ENCODE assay signal across 11 cellular contexts in the genomic region with DNA sequence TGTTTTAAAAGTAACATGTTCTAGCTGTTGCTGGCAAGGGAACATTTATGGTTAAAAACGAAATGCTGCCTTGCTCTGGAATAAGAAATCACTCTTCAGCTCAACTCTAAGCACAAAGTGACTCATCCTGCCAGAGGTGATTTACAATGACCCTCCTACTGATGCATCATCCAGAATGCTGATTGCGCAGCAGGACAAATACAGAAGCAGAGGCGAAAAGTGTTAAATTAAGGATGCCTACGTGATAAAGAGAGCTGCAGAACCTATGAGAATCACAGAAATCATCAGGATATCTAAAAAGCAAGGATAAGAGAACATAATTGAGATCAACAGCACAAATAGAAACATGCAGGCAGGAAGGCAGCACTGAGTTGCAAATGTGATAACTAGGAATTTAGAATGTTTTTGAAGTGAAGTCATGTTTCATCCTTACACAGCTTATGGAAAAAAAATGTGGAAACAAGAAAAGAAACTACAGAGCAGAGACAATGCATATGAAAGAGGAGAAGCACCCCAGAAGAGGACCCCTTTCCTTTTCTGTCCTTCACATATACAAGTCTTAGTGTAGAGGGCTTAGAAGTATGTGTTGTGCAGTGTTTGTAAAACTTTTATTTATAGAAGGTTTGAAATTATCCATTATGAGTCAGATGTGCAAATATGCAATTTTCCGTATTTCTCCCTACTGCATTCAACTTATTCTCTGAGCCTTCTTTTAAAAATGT.
DNase-seq lines count a peak whose midpoint lies in the region; ATAC-seq and TF ChIP-seq lines count a peak whose summit lies in the region.
"Had no signal": no experiment of that assay in that cellular context is flagged by ENCODE, and none has a peak within 500 bp of the region (broad histone marks: within the 10 kb centered on the region; RNA-seq: fewer than 3 reads in every experiment).

No MANE protein-coding gene starts in this region.

- H3K27ac Mint-ChIP-seq in brain (peak overlapping the region in 3 of 5 experiments; percentile 19 to 72 (median 37)), natural killer cell (no peak overlapping the region)
- H3K27ac Mint-ChIP-seq: activated CD4-positive, alpha-beta memory T cell treated with anti-CD3 and anti-CD28 coated beads, Interleukin-2, amount 10 ng/mL, durations not matched to agents 7 days and 5 days had no signal

- no peaks in the 10 kb centered on the region for H3K27me3 ChIP-seq in left lung

- H3K4me3 Mint-ChIP-seq in brain: peak overlapping the region in 1 of 5 experiments; percentile 16
- no peak overlapping the region for H3K4me3 Mint-ChIP-seq in natural killer cell
- H3K4me3 Mint-ChIP-seq: activated CD4-positive, alpha-beta memory T cell treated with anti-CD3 and anti-CD28 coated beads, Interleukin-2, amount 10 ng/mL, durations not matched to agents 7 days and 5 days; neural crest cell had no signal

- no peak overlapping the region for H3K27ac ChIP-seq in left lung

- intact Hi-C loops in left lung (cut with DNase I) (no loop called here), natural killer cell (cut with micrococcal nuclease) (no loop called here)

- H3K36me3 ChIP-seq in left lung: no peaks in the 10 kb centered on the region

- ATAC-seq in left lung: peak; percentile 73
- no peak for ATAC-seq in HG02938 (IDR thresholded peaks at IDR 0.05; ENCODE audit: unreplicated experiment)
- ATAC-seq in natural killer cell: no peak

- DNase-seq in AG08395 (ENCODE audit: low spot score) (peak; percentile 79), HuH-7.5 (ENCODE audit: low spot score) (peak; percentile 16), left lung (no peak), DMS 273 (lab: John Stamatoyannopoulos, UW; ENCODE audit: unreplicated experiment) (no peak), natural killer cell (no peak)
- DNase-seq in activated CD4-positive, alpha-beta T cell treated with anti-CD3 and anti-CD28 coated beads for 1 hour: no peak
- DNase-seq: activated CD4-positive, alpha-beta memory T cell treated with anti-CD3 and anti-CD28 coated beads, Interleukin-2, amount 10 ng/mL, durations not matched to agents 7 days and 5 days; effector memory CD4-positive, alpha-beta T cell had no signal

- no peaks in the 10 kb centered on the region for H3K4me1 ChIP-seq in left lung

- no peaks in the 10 kb centered on the region for H3K9me3 ChIP-seq in left lung

- TF ChIP-seq CTCF in brain (conservative IDR thresholded peaks at IDR 0.05): no peak
- no peak for TF ChIP-seq CTCF in left lung (IDR thresholded peaks at IDR 0.05)
- no peak for TF ChIP-seq CTCF in natural killer cell (IDR thresholded peaks at IDR 0.05)

- H3K36me3 Mint-ChIP-seq in brain: no peaks in the 10 kb centered on the region
- no peaks in the 10 kb centered on the region for H3K36me3 Mint-ChIP-seq in natural killer cell

- no peak overlapping the region for H3K4me3 ChIP-seq in left lung

- H3K9me3 Mint-ChIP-seq in brain (peaks cover 0 to 5% (median 0%) of the 10 kb centered on the region in 5 experiments), natural killer cell (peaks cover 0 to 4% of the 10 kb centered on the region in 2 donors)
- H3K9me3 Mint-ChIP-seq: neural crest cell had no signal

- peaks cover 39% of the 10 kb centered on the region for H3K4me1 Mint-ChIP-seq in brain
- H3K4me1 Mint-ChIP-seq in natural killer cell: no peaks in the 10 kb centered on the region
- H3K4me1 Mint-ChIP-seq: activated CD4-positive, alpha-beta memory T cell treated with anti-CD3 and anti-CD28 coated beads, Interleukin-2, amount 10 ng/mL, durations not matched to agents 7 days and 5 days had no signal

- H3K27me3 Mint-ChIP-seq in brain (peaks cover 4% of the 10 kb centered on the region), natural killer cell (ENCODE audit: low read depth in 2 of 2) (no peaks in the 10 kb centered on the region)
- H3K27me3 Mint-ChIP-seq: activated CD4-positive, alpha-beta memory T cell treated with anti-CD3 and anti-CD28 coated beads, Interleukin-2, amount 10 ng/mL, durations not matched to agents 7 days and 5 days had no signal

Comparison
In these comparisons a context has a peak if more than half of its experiments do, and no peak if none do; other contexts are left out.
1. DNase-seq: peak in AG08395 (single experiment) and HuH-7.5 (single experiment); none in left lung (0 of 2), DMS 273 (single experiment), natural killer cell (single experiment) and activated CD4-positive, alpha-beta T cell treated with anti-CD3 and anti-CD28 coated beads for 1 hour (single experiment).
2. H3K27ac Mint-ChIP-seq: peak in brain (3 of 5); none in natural killer cell (0 of 2).